8 cellular contexts compared by ENCODE assay signal in the genomic region with DNA sequence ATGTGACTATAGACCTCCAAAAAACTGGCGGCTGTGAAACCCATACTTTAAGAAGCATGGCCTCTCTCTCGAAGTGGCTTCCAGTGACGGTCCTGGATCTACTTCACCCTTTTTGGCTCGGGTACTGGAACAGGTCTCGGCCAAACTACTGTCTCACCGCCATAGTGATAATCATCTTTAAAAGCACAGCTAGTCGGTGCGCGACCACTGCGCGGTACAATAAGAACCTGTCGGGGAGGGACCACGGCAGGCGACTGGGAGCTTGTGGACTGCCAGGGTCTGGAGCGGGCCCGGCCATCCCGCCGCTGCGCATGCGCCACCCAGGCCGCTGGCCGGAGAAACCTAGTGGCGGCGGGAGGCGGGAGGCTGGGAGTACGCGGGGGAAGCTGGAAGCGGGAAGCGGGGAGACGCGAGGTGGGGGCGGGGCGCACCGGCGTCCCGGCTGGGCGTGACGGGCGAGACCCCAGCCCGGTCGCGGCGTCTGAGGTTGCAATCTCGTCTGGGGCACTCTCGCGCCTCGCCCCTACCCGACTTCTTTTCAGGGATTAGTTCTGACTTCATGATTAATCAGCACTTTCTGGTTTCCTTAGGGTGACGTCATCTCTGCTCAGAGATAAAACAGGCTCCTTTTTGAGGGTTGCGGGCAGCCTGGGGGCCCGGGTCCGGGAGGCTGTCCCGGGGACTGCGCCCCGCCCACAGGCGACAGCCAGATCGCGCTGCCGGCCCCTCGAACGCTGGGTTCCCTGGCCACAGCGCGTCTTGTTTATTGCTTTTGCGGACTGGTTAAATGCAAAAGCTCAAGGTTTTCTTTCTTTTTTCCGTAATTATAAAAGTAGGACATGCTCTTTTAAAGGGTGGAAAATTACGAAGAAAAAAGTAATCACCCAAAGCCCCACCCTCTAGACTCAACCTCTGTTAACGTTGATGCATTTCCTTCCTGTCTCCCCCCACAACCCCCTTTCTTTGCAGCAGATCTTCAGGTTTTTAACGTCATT.
DNase-seq lines count a peak whose midpoint lies in the region; ATAC-seq, FAIRE-seq and TF ChIP-seq lines count a peak whose summit lies in the region.

No MANE protein-coding gene starts in this region.

- peak; percentile 35 for TF ChIP-seq POLR2A in GM18526 (IDR thresholded peaks at IDR 0.05; ENCODE audit: extremely low read depth, insufficient read length)

- peak; percentile 74 for ATAC-seq in HG03064 (IDR thresholded peaks at IDR 0.05; ENCODE audit: low read depth, unreplicated experiment)
- peak; percentile 91 to 94 for ATAC-seq in activated CD4-positive, CD25-positive, alpha-beta regulatory T cell treated with anti-CD3 and anti-CD28 coated beads, Interleukin-2, amount 50 U/mL, for 24 hours

- no peaks in the 10 kb centered on the region for H3K27me3 ChIP-seq in keratinocyte (ENCODE audit: control insufficient read depth, extremely low read depth, insufficient read depth, low read length)

- no peaks in the 10 kb centered on the region for H4K20me1 ChIP-seq in keratinocyte (ENCODE audit: control insufficient read depth, extremely low read depth, insufficient read depth, low read length)

- H3K9me1 ChIP-seq in keratinocyte (ENCODE audit: control insufficient read depth, extremely low read depth, insufficient read depth, low read length): no peaks in the 10 kb centered on the region

- TF ChIP-seq CTCF in 22Rv1 (IDR thresholded peaks at IDR 0.05) (peak; percentile 8; the same call in 1 of the 2 replicates), keratinocyte (optimal IDR thresholded peaks at IDR 0.05 in 1 of 3, IDR thresholded peaks at IDR 0.05 in 1 of 3, conservative IDR thresholded peaks at IDR 0.05 in 1 of 3; ENCODE audit: extremely low read depth in 1 of 3, insufficient read depth in 2 of 3, low read length in 3 of 3) (no peak)

- H3K27ac ChIP-seq in 22Rv1 (peak overlapping the region; percentile 59), keratinocyte (ENCODE audit: control insufficient read depth, insufficient read depth, low read length) (peak overlapping the region; percentile 78)

- H3K36me3 ChIP-seq in keratinocyte (ENCODE audit: control insufficient read depth in 2 of 2, extremely low read depth in 1 of 2, insufficient read depth in 2 of 2, low read length in 2 of 2): no peaks in the 10 kb centered on the region

- no peaks in the 10 kb centered on the region for H3K9me3 ChIP-seq in keratinocyte (ENCODE audit: control insufficient read depth, low read depth, low read length)

- peaks cover 14% of the 10 kb centered on the region for H3K4me1 ChIP-seq in keratinocyte (ENCODE audit: control insufficient read depth, extremely low read depth, insufficient read depth, low read length)

- H3K4me2 ChIP-seq in keratinocyte (ENCODE audit: control insufficient read depth, extremely low read depth, insufficient read depth, low read depth, low read length): peak overlapping the region; percentile 84

- H3K79me2 ChIP-seq in keratinocyte (ENCODE audit: control insufficient read depth, insufficient read depth, low read length): no peaks in the 10 kb centered on the region

- H3K4me3 ChIP-seq in keratinocyte (ENCODE audit: control insufficient read depth in 2 of 3, extremely low read depth in 1 of 3, insufficient read depth in 2 of 3, low read depth in 1 of 3, low read length in 3 of 3): peak overlapping the region; percentile 43 to 72 (median 49)

- FAIRE-seq in keratinocyte (lab: Jason Lieb, UNC): peak; percentile 23

- H3K9ac ChIP-seq in keratinocyte (ENCODE audit: control insufficient read depth, extremely low read depth, insufficient read depth, low read length): peak overlapping the region; percentile 82

- peak overlapping the region; percentile 99 for H2AFZ ChIP-seq in keratinocyte (ENCODE audit: control insufficient read depth, low read length)

- dilution Hi-C loops in keratinocyte (cut with MboI; ENCODE audit: extremely low pct_ligation_motif_present, low sequenced_read_pairs): no loop called here

- DNase-seq in NCI-H226: peak; percentile 87
- DNase-seq in cerebellar cortex (ENCODE audit: low spot score): peak; percentile 86
- peak; percentile 71 for DNase-seq in keratinocyte (ENCODE audit: low read depth, low spot score)
- DNase-seq in stimulated activated CD4-positive, alpha-beta T cell treated with anti-CD3 and anti-CD28 coated beads, Interleukin-12 subunit alpha, Interleukin-12 subunit beta, amount 100 ng/mL, for 48 hours (ENCODE audit: low read depth in 2 of 3, low spot score in 1 of 3): peak; percentile 61 to 67 (median 67)

Comparison
In these comparisons a context has a peak if more than half of its experiments do, and no peak if none do; other contexts are left out.
1. Peak in every context shown above with its lines: DNase-seq, ATAC-seq, H3K4me3 ChIP-seq and H3K27ac ChIP-seq.